9 cellular contexts compared by ENCODE assay signal in the genomic region with DNA sequence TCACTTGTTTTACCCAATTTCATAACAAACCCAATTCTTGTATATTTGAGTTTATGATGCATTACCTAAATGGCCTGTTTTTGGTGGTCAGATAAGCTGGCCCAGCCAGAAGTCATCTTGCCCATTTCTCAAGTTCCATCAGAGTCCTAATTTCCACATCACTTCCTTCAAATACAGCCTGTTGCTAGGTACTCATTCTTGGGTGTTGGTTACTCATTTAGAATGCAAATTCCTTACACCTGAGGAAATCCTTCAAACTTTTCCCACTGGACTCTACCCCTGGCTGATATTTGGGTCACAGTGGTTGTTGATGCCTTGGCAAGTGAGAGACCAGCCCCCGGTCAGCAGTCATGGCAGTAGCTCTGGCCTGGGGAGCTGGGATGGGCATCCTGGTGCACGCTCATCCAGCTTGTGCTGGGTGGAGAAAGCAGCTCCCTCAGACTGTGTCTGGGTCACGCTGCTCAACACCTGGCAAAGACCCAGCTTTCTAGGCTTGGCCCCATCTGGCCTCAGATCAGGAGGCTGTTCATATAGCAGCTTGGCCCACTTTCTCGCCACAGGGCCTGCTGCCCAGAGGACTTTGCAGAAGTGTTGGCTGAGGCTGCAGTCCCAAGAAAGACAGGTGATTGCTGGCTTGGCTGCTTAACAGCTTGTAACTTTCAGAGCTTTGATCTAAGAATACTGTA. TPM values are rescaled to one million over a fixed set of nuclear protein-coding genes. Genes with fewer than 3 reads are reported as not detected.
DNase-seq lines count a peak whose midpoint lies in the region; ATAC-seq and TF ChIP-seq lines count a peak whose summit lies in the region.
"Had no signal": no experiment of that assay in that cellular context is flagged by ENCODE, and none has a peak within 500 bp of the region (broad histone marks: within the 10 kb centered on the region; RNA-seq: fewer than 3 reads in every experiment).

No MANE protein-coding gene starts in this region.

- POLR2A ChIA-PET in RWPE1 (lab: Yijun Ruan, JAX; ENCODE audit: low non-redundant PET) = interaction anchor here (0.8 kb wide), 1 partner anchor 25 kb away, joined by 4 read pairs; no protein-coding TSS in a partner anchor

- intact Hi-C loops in Right ventricle myocardium superior (cut with DNase I) = no loop called here

- ATAC-seq in Right ventricle myocardium superior (ENCODE audit: poor library complexity) (peak; percentile 88), HG02623 (IDR thresholded peaks at IDR 0.05; ENCODE audit: unreplicated experiment) (no peak), HG03196 (IDR thresholded peaks at IDR 0.05; ENCODE audit: unreplicated experiment) (no peak)
- ATAC-seq: foreskin keratinocyte had no signal

- DNase-seq in GM03348 (ENCODE audit: low spot score) = peak; percentile 67
- DNase-seq in RWPE1 (ENCODE audit: low spot score) = no peak
- peak; percentile 88 for DNase-seq in Right ventricle myocardium superior
- peak; percentile 46 for DNase-seq in retina
- no peak for DNase-seq in activated CD4-positive, CD25-positive, alpha-beta regulatory T cell treated with anti-CD3 and anti-CD28 coated beads, Interleukin-2, amount 50 U/mL, for 72 hours
- no peak for DNase-seq in middle frontal gyrus (ENCODE audit: extremely low spot score, low spot score)

- CTCF ChIA-PET in RWPE1 (lab: Yijun Ruan, JAX) = interaction anchor here (0.6 to 1.0 kb wide), 2 partner anchors 13 to 16 kb away, joined by 3 read pairs; no protein-coding TSS in a partner anchor

- peak overlapping the region; percentile 74 for H3K27ac ChIP-seq in RWPE1
- H3K27ac ChIP-seq: foreskin keratinocyte had no signal

- TF ChIP-seq CTCF in RWPE1 (conservative IDR thresholded peaks at IDR 0.05; ENCODE audit: low read depth) = no peak

RNA-seq across cellular contexts. Expression of a gene that starts 25.8 kb away (rescaled TPM):
- 47.1 TPM for total RNA-seq in Right ventricle myocardium superior

Comparison
In these comparisons a context has a peak if more than half of its experiments do, and no peak if none do; other contexts are left out.
1. DNase-seq: peak in GM03348 (single experiment), Right ventricle myocardium superior (single experiment) and retina (single experiment); none in RWPE1 (single experiment), activated CD4-positive, CD25-positive, alpha-beta regulatory T cell treated with anti-CD3 and anti-CD28 coated beads, Interleukin-2, amount 50 U/mL, for 72 hours (single experiment) and middle frontal gyrus (single experiment).